ENCODE assay signal across 1 cellular context in the genomic region with DNA sequence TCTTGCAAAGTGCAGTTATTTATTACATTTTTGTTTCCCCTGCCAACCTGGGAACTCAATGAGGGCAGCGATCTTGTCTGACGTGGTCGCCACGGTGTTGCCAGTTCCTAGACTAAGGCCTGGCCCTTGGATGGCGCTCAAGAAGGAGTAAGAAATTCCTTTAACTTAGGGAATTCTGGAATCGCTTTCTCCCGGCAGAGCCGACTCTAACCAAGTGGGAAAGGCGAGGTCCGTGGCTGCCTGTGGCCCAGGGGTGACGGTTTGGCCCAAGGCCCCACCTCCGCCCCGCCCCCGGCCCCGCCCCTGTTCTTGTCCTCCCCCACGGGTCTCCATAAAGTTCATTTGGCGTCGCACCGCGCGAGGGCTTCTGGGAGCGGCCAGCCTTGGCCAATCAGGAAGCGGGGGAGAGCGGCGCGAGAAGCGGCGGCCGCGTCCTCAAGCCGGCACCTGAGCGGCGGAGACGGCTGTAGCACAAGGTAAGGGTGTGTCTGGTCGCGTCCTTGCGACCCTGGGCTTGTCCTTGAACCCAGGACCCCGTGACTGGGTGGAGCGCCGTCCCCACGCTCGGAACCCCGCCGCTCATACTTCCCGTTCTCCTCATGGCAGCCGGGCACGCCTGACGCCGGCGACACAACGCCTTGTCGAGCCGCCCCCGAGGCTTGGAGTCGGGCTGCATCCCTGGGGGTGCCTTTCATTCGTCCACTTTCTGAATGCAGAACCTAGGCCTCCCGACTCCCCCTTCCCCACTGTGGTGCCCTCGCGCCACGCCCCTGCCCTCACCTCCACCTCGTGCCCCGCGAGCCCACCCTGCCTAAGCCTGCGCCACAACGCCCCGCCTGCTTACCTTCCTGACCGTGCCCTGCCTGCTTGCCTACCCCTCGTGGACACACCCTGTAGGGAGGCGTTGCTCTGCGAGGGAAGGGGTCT.
TF ChIP-seq lines count a peak whose summit lies in the region.

Gene NUP93 (plus strand): TSS at position 394 of the 927 bp plus-strand sequence. CDS start 18,119 bp downstream, outside the sequence.

TF ChIP-seq in HepG2, 621 proteins besides CTCF, POLR2A, EP300 and RAD21 (continued from another document and continues in another):
- peak; percentile 44; the same call in 1 of the 2 replicates for TF ChIP-seq ATF1 (CRISPR knock-in tag; IDR thresholded peaks at IDR 0.05)
- TF ChIP-seq GPN1 (CRISPR knock-in tag; IDR thresholded peaks at IDR 0.05; ENCODE audit: borderline replicate concordance), result peak; percentile 52; the same call in 1 of the 2 replicates
- TF ChIP-seq PTBP1 (IDR thresholded peaks at IDR 0.05; ENCODE audit: low read depth, low read length, poor library complexity, severe bottlenecking), result peak; percentile 78
- peak; percentile 98 for TF ChIP-seq YEATS2 (CRISPR knock-in tag; IDR thresholded peaks at IDR 0.05; ENCODE audit: borderline replicate concordance)
- peak; percentile 86 for TF ChIP-seq REPIN1 (CRISPR knock-in tag; IDR thresholded peaks at IDR 0.05; ENCODE audit: borderline replicate concordance, low read depth)
- TF ChIP-seq GTF2F1 (IDR thresholded peaks at IDR 0.05; ENCODE audit: low read length), result no peak
- TF ChIP-seq CHCHD3 (CRISPR knock-in tag; IDR thresholded peaks at IDR 0.05), result peak; percentile 64; the same call in 1 of the 2 replicates
- TF ChIP-seq ZNF749 (CRISPR knock-in tag; IDR thresholded peaks at IDR 0.05; ENCODE audit: borderline replicate concordance), result peak; percentile 73
- TF ChIP-seq HMG20B (CRISPR knock-in tag; conservative IDR thresholded peaks at IDR 0.05), result peak; percentile 45; the same call in 1 of the 2 replicates
- no peak for TF ChIP-seq SIX1 (CRISPR knock-in tag; IDR thresholded peaks at IDR 0.05; ENCODE audit: borderline replicate concordance)
- peak; percentile 77; the same call in 1 of the 2 replicates for TF ChIP-seq ZNF281 (CRISPR knock-in tag; IDR thresholded peaks at IDR 0.05; ENCODE audit: borderline replicate concordance)
- TF ChIP-seq TGIF2 (CRISPR knock-in tag; IDR thresholded peaks at IDR 0.05), result peak; percentile 91
- TF ChIP-seq, protein P1, sequence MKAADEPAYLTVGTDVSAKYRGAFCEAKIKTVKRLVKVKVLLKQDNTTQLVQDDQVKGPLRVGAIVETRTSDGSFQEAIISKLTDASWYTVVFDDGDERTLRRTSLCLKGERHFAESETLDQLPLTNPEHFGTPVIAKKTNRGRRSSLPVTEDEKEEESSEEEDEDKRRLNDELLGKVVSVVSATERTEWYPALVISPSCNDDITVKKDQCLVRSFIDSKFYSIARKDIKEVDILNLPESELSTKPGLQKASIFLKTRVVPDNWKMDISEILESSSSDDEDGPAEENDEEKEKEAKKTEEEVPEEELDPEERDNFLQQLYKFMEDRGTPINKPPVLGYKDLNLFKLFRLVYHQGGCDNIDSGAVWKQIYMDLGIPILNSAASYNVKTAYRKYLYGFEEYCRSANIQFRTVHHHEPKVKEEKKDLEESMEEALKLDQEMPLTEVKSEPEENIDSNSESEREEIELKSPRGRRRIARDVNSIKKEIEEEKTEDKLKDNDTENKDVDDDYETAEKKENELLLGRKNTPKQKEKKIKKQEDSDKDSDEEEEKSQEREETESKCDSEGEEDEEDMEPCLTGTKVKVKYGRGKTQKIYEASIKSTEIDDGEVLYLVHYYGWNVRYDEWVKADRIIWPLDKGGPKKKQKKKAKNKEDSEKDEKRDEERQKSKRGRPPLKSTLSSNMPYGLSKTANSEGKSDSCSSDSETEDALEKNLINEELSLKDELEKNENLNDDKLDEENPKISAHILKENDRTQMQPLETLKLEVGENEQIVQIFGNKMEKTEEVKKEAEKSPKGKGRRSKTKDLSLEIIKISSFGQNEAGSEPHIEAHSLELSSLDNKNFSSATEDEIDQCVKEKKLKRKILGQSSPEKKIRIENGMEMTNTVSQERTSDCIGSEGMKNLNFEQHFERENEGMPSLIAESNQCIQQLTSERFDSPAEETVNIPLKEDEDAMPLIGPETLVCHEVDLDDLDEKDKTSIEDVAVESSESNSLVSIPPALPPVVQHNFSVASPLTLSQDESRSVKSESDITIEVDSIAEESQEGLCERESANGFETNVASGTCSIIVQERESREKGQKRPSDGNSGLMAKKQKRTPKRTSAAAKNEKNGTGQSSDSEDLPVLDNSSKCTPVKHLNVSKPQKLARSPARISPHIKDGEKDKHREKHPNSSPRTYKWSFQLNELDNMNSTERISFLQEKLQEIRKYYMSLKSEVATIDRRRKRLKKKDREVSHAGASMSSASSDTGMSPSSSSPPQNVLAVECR (CRISPR knock-in tag; IDR thresholded peaks at IDR 0.05; ENCODE audit: borderline replicate concordance), result peak; percentile 99
- no peak; the same call in 1 of the 2 replicates for TF ChIP-seq BCL6 (CRISPR knock-in tag; IDR thresholded peaks at IDR 0.05)
- no peak for TF ChIP-seq MAFG (CRISPR knock-in tag; IDR thresholded peaks at IDR 0.05)
- peak; percentile 55 for TF ChIP-seq RARA (CRISPR knock-in tag; IDR thresholded peaks at IDR 0.05)
- 0 out of 2 replicates have a peak, but pooled peaks have one; percentile 26 for TF ChIP-seq ZKSCAN5 (CRISPR knock-in tag; IDR thresholded peaks at IDR 0.05)
- peak; percentile 42; the same call in 1 of the 2 replicates for TF ChIP-seq FOXC1 (CRISPR knock-in tag; IDR thresholded peaks at IDR 0.05; ENCODE audit: borderline replicate concordance)
- TF ChIP-seq GABPA (IDR thresholded peaks at IDR 0.05; ENCODE audit: low read depth, low read length), result no peak
- TF ChIP-seq GABPA (CRISPR knock-in tag; IDR thresholded peaks at IDR 0.05; ENCODE audit: low read depth), result no peak
- TF ChIP-seq GABPB1 (CRISPR knock-in tag; IDR thresholded peaks at IDR 0.05), result peak; percentile 82
- TF ChIP-seq MYC (CRISPR knock-in tag; IDR thresholded peaks at IDR 0.05; ENCODE audit: borderline replicate concordance), result peak; percentile 90
- TF ChIP-seq, protein P2, sequence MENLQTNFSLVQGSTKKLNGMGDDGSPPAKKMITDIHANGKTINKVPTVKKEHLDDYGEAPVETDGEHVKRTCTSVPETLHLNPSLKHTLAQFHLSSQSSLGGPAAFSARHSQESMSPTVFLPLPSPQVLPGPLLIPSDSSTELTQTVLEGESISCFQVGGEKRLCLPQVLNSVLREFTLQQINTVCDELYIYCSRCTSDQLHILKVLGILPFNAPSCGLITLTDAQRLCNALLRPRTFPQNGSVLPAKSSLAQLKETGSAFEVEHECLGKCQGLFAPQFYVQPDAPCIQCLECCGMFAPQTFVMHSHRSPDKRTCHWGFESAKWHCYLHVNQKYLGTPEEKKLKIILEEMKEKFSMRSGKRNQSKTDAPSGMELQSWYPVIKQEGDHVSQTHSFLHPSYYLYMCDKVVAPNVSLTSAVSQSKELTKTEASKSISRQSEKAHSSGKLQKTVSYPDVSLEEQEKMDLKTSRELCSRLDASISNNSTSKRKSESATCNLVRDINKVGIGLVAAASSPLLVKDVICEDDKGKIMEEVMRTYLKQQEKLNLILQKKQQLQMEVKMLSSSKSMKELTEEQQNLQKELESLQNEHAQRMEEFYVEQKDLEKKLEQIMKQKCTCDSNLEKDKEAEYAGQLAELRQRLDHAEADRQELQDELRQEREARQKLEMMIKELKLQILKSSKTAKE (CRISPR knock-in tag; IDR thresholded peaks at IDR 0.05; ENCODE audit: borderline replicate concordance), result no peak
- TF ChIP-seq SMC3 (IDR thresholded peaks at IDR 0.05; ENCODE audit: low read length), result no peak
- peak; percentile 41; the same call in 1 of the 2 replicates for TF ChIP-seq SMYD3 (CRISPR knock-in tag; IDR thresholded peaks at IDR 0.05)
- no peak for TF ChIP-seq CCAR2 (optimal IDR thresholded peaks at IDR 0.05; ENCODE audit: low read depth, low read length)
- TF ChIP-seq GMEB2 (CRISPR knock-in tag; IDR thresholded peaks at IDR 0.05; ENCODE audit: low read depth), result peak; percentile 87
- no peak for TF ChIP-seq PRDM4 (CRISPR knock-in tag; IDR thresholded peaks at IDR 0.05; ENCODE audit: borderline replicate concordance)
- TF ChIP-seq TFAP4 (IDR thresholded peaks at IDR 0.05; ENCODE audit: borderline replicate concordance, low read depth), result peak; percentile 40; the same call in 1 of the 2 replicates
- TF ChIP-seq E2F2 (CRISPR knock-in tag; IDR thresholded peaks at IDR 0.05; ENCODE audit: borderline replicate concordance), result peak; percentile 78; the same call in 1 of the 2 replicates
- TF ChIP-seq TAF15 (IDR thresholded peaks at IDR 0.05; ENCODE audit: low read depth, low read length, poor library complexity, severe bottlenecking), result no peak
- TF ChIP-seq ZNF564 (CRISPR knock-in tag; IDR thresholded peaks at IDR 0.05), result no peak
- TF ChIP-seq CAMTA2 (CRISPR knock-in tag; IDR thresholded peaks at IDR 0.05; ENCODE audit: borderline replicate concordance), result no peak
- peak; percentile 92 for TF ChIP-seq NFYC (CRISPR knock-in tag; IDR thresholded peaks at IDR 0.05)
- TF ChIP-seq SALL2 (CRISPR knock-in tag; IDR thresholded peaks at IDR 0.05), result peak; percentile 80
- TF ChIP-seq NFIC (IDR thresholded peaks at IDR 0.05; ENCODE audit: low read length), result no peak
- peak; percentile 91 for TF ChIP-seq ZNF230 (CRISPR knock-in tag; IDR thresholded peaks at IDR 0.05)
- peak; percentile 80 for TF ChIP-seq KDM5A (IDR thresholded peaks at IDR 0.05; ENCODE audit: borderline replicate concordance, low read length)
- TF ChIP-seq ZNF326 (CRISPR knock-in tag; IDR thresholded peaks at IDR 0.05; ENCODE audit: borderline replicate concordance), result no peak; the same call in 1 of the 2 replicates
- TF ChIP-seq ZNF121 (CRISPR knock-in tag; IDR thresholded peaks at IDR 0.05), result no peak
- TF ChIP-seq ZBTB43 (CRISPR knock-in tag; conservative IDR thresholded peaks at IDR 0.05), result peak; percentile 73; the same call in 1 of the 2 replicates
- peak; percentile 52 for TF ChIP-seq ZNF598 (CRISPR knock-in tag; IDR thresholded peaks at IDR 0.05; ENCODE audit: borderline replicate concordance)
